8 cellular contexts compared by ENCODE assay signal in the genomic region with DNA sequence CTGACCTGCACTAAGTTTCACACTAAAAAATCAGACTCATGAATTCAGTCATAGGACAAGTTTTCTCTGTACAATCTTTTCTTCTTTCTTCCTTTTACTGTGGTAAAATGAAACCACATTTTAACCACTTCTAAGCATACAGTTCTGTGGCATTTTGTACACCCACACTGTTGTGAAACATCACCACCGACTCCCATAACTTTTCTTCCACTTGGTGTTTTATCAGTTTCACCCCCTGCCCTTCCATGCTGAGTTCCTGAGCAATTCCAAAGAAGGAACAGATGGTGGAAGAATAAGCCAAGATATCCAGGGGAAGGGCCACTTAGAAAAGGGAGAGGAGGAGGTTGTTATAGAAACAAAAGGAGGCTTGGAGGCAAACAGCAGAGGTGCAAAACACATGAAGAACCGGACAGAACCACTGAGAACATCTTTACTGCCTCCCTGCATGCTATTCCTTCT. TPM values are rescaled to one million over a fixed set of nuclear protein-coding genes. Genes with fewer than 3 reads are reported as not detected.
A peak's percentile ranks its signal among the peaks of the same experiment; 100 is the strongest.
DNase-seq lines count a peak whose midpoint lies in the region; ATAC-seq, FAIRE-seq and TF ChIP-seq lines count a peak whose summit lies in the region.

No MANE protein-coding gene starts in this region.

- intact Hi-C loops in endothelial cell of umbilical vein (cut with micrococcal nuclease) = no loop called here

- CTCF ChIA-PET in endothelial cell of umbilical vein (lab: Charles Lee) = interaction anchor here (1.2 to 1.6 kb wide), 3 partner anchors 18 to 872 kb away, joined by 3 to 7 read pairs (median 4); no protein-coding TSS in a partner anchor

- no peaks in the 10 kb centered on the region for H3K79me2 ChIP-seq in endothelial cell of umbilical vein (ENCODE audit: control insufficient read depth, insufficient read depth, low read length)

- no peak overlapping the region for H3K27ac ChIP-seq in endothelial cell of umbilical vein (ENCODE audit: insufficient read depth, low read depth, low read length)

- no peaks in the 10 kb centered on the region for H3K9me3 ChIP-seq in endothelial cell of umbilical vein (replicated peaks; ENCODE audit: control insufficient read depth, insufficient read depth, low read length)

- ATAC-seq in GM18499 (IDR thresholded peaks at IDR 0.05; ENCODE audit: insufficient read depth, unreplicated experiment) = peak; percentile 94
- peak; percentile 89 for ATAC-seq in GM21528 (IDR thresholded peaks at IDR 0.05; ENCODE audit: low FRiP score, unreplicated experiment)
- no peak for ATAC-seq in GM19324 (IDR thresholded peaks at IDR 0.05; ENCODE audit: low FRiP score, unreplicated experiment)

- H3K9me1 ChIP-seq in endothelial cell of umbilical vein (replicated peaks; ENCODE audit: control insufficient read depth, extremely low read depth, insufficient read depth, low read length) = no peaks in the 10 kb centered on the region

- peak; percentile 89 for DNase-seq in Jurkat, Clone E6-1 (ENCODE audit: low read depth, low spot score)
- DNase-seq in endothelial cell of umbilical vein (ENCODE audit: low read depth, low spot score) (peak; percentile 38), islet precursor cell (no peak), medulla oblongata (ENCODE audit: extremely low spot score) (no peak), Ammon's horn (ENCODE audit: low spot score) (no peak)

- H3K4me2 ChIP-seq in endothelial cell of umbilical vein (ENCODE audit: insufficient read depth, low read length) = no peak overlapping the region

- H3K4me1 ChIP-seq in endothelial cell of umbilical vein (ENCODE audit: control insufficient read depth, extremely low read depth, insufficient read depth, low read length) = no peaks in the 10 kb centered on the region

- FAIRE-seq in endothelial cell of umbilical vein (lab: Jason Lieb, UNC) = no peak

- no peak overlapping the region for H3K4me3 ChIP-seq in Jurkat, Clone E6-1 (ENCODE audit: low read length)
- H3K4me3 ChIP-seq in endothelial cell of umbilical vein (replicated peaks in 1 of 3; ENCODE audit: insufficient read depth in 1 of 3, low read depth in 1 of 3, low read length in 3 of 3) = no peak overlapping the region

- peaks cover 0 to 2% of the 10 kb centered on the region in 2 experiments for H3K36me3 ChIP-seq in endothelial cell of umbilical vein (ENCODE audit: control insufficient read depth in 2 of 2, extremely low read depth in 1 of 2, insufficient read depth in 2 of 2, low read length in 2 of 2)

- H3K9ac ChIP-seq in endothelial cell of umbilical vein (replicated peaks; ENCODE audit: extremely low read depth, insufficient read depth, low read length) = no peak overlapping the region

- BruUV-seq in endothelial cell of umbilical vein (replicated peaks; lab: Mats Ljungman, UMichigan) = no TSS peak

- no peak for TF ChIP-seq CTCF in endothelial cell of umbilical vein (IDR thresholded peaks at IDR 0.05; ENCODE audit: extremely low read depth in 1 of 2, insufficient read depth in 1 of 2, low read depth in 1 of 2, low read length in 2 of 2)

- dilution Hi-C loops in endothelial cell of umbilical vein (cut with MboI; ENCODE audit: extremely low pct_ligation_motif_present, low sequenced_read_pairs) = no loop called here

- POLR2A ChIA-PET in endothelial cell of umbilical vein (lab: Charles Lee) = no interaction called here

- no peak overlapping the region for H2AFZ ChIP-seq in endothelial cell of umbilical vein (ENCODE audit: low read depth, low read length)

- no peaks in the 10 kb centered on the region for H4K20me1 ChIP-seq in endothelial cell of umbilical vein (replicated peaks; ENCODE audit: control insufficient read depth, extremely low read depth, insufficient read depth, low read length)

- no peak for TF ChIP-seq POLR2A in endothelial cell of umbilical vein (IDR thresholded peaks at IDR 0.05; ENCODE audit: low read depth, low read length)

- no peaks in the 10 kb centered on the region for H3K27me3 ChIP-seq in endothelial cell of umbilical vein (ENCODE audit: control insufficient read depth in 2 of 2, insufficient read depth in 2 of 2, low read length in 2 of 2)

TF ChIP-seq in endothelial cell of umbilical vein, 7 proteins besides CTCF, POLR2A, EP300 and RAD21:
- TF ChIP-seq JUN (IDR thresholded peaks at IDR 0.05; ENCODE audit: borderline replicate concordance, insufficient read depth, insufficient read length, low read depth) (no peak), POLR2AphosphoS5 (IDR thresholded peaks at IDR 0.05; ENCODE audit: insufficient read depth, low read depth, low read length) (no peak), EZH2 (IDR thresholded peaks at IDR 0.05; ENCODE audit: borderline replicate concordance, low read depth, low read length, severe bottlenecking) (no peak), MYC (IDR thresholded peaks at IDR 0.05; ENCODE audit: low read depth, low read length) (no peak)
- TF ChIP-seq, protein P1, sequence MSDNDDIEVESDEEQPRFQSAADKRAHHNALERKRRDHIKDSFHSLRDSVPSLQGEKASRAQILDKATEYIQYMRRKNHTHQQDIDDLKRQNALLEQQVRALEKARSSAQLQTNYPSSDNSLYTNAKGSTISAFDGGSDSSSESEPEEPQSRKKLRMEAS (IDR thresholded peaks at IDR 0.05; ENCODE audit: insufficient read depth, insufficient read length) = no peak

RNA-seq across cellular contexts. Expression of a gene that starts 22.6 kb away (rescaled TPM):
- polyA plus RNA-seq in Jurkat, Clone E6-1 (2012; ENCODE audit: insufficient read depth, insufficient read length) = 35.2 TPM
- 13.7 and 13.9 TPM in 2 replicates for total RNA-seq in endothelial cell of umbilical vein
- 12.9 and 13.5 TPM in 2 replicates for polyA plus RNA-seq in endothelial cell of umbilical vein
- 12.1 and 12.2 TPM in 2 replicates for polyA plus RNA-seq in endothelial cell of umbilical vein (2011; cell fraction: cytosol; rRNA removed)
- polyA plus RNA-seq in endothelial cell of umbilical vein (2011; cell fraction: nucleus; rRNA removed) = 14.0 and 17.3 TPM in 2 replicates
- 10.3 and 13.9 TPM in 2 replicates for polyA plus RNA-seq in endothelial cell of umbilical vein (2012)
- polyA minus RNA-seq in endothelial cell of umbilical vein = 9.8 and 11.3 TPM in 2 replicates
- 14.6 TPM for polyA minus RNA-seq in endothelial cell of umbilical vein (2011; cell fraction: cytosol; rRNA and poly(A)+ RNA removed)
- 3.6 and 4.1 TPM in 2 replicates for polyA minus RNA-seq in endothelial cell of umbilical vein (2011; cell fraction: nucleus; rRNA and poly(A)+ RNA removed)

RNA-seq across cellular contexts. Expression of a gene that starts 38.2 kb away (rescaled TPM):
- polyA plus RNA-seq in Jurkat, Clone E6-1 (2012; ENCODE audit: insufficient read depth, insufficient read length) = 28.1 TPM
- total RNA-seq in endothelial cell of umbilical vein = 17.6 and 22.4 TPM in 2 replicates
- polyA plus RNA-seq in endothelial cell of umbilical vein = 4.0 and 5.3 TPM in 2 replicates
- polyA plus RNA-seq in endothelial cell of umbilical vein (2011; cell fraction: cytosol; rRNA removed) = 7.4 and 8.2 TPM in 2 replicates
- polyA plus RNA-seq in endothelial cell of umbilical vein (2011; cell fraction: nucleus; rRNA removed) = 9.2 and 9.3 TPM in 2 replicates
- 19.8 and 21.8 TPM in 2 replicates for polyA plus RNA-seq in endothelial cell of umbilical vein (2012)
- 9.7 and 12.3 TPM in 2 replicates for polyA minus RNA-seq in endothelial cell of umbilical vein
- polyA minus RNA-seq in endothelial cell of umbilical vein (2011; cell fraction: cytosol; rRNA and poly(A)+ RNA removed) = 10.4 TPM
- 9.0 and 11.2 TPM in 2 replicates for polyA minus RNA-seq in endothelial cell of umbilical vein (2011; cell fraction: nucleus; rRNA and poly(A)+ RNA removed)

RNA-seq across cellular contexts. Expression of a gene that starts 43.8 kb away (rescaled TPM):
- 7.2 TPM for polyA plus RNA-seq in Jurkat, Clone E6-1 (2012; ENCODE audit: insufficient read depth, insufficient read length)
- 16.1 and 20.2 TPM in 2 replicates for total RNA-seq in endothelial cell of umbilical vein
- polyA plus RNA-seq in endothelial cell of umbilical vein = 3.1 and 6.6 TPM in 2 replicates
- 7.5 and 8.8 TPM in 2 replicates for polyA plus RNA-seq in endothelial cell of umbilical vein (2011; cell fraction: cytosol; rRNA removed)
- 17.1 and 21.3 TPM in 2 replicates for polyA plus RNA-seq in endothelial cell of umbilical vein (2011; cell fraction: nucleus; rRNA removed)
- 10.2 and 12.2 TPM in 2 replicates for polyA plus RNA-seq in endothelial cell of umbilical vein (2012)
- 35.3 and 49.6 TPM in 2 replicates for polyA minus RNA-seq in endothelial cell of umbilical vein
- polyA minus RNA-seq in endothelial cell of umbilical vein (2011; cell fraction: cytosol; rRNA and poly(A)+ RNA removed) = 11.9 TPM
- 31.6 and 43.4 TPM in 2 replicates for polyA minus RNA-seq in endothelial cell of umbilical vein (2011; cell fraction: nucleus; rRNA and poly(A)+ RNA removed)

Comparison
In these comparisons a context has a peak if more than half of its experiments do, and no peak if none do; other contexts are left out.
1. DNase-seq: peak in Jurkat, Clone E6-1 (single experiment) and endothelial cell of umbilical vein (single experiment); none in islet precursor cell (single experiment), medulla oblongata (single experiment) and Ammon's horn (single experiment).